In the genomic region with DNA sequence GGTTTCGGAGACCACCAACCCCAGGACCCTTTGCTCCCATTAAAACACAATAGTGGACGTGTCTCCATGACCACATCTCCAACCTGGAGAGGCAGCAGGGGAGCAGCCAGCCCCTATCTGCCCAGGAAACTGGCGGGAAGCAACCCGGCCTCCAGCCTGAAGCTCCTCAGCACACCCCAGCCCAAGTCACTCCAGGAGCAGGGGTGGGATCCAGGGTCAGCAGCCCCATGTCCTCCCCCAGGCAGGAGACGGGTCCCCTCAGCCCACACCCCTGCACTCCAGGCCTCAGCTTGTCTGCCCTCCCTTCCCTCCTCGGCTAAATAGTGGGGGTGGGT, we compare ENCODE assay signal across 10 cellular contexts. TPM values are rescaled to one million over a fixed set of nuclear protein-coding genes. Genes with fewer than 3 reads are reported as not detected.
A peak's percentile ranks its signal among the peaks of the same experiment; 100 is the strongest.
DNase-seq lines count a peak whose midpoint lies in the region; ATAC-seq and TF ChIP-seq lines count a peak whose summit lies in the region.
"Had no signal": no experiment of that assay in that cellular context is flagged by ENCODE, and none has a peak within 500 bp of the region (broad histone marks: within the 10 kb centered on the region; RNA-seq: fewer than 3 reads in every experiment).

No MANE protein-coding gene starts in this region.

- H3K27ac ChIP-seq in OCI-LY7 (ENCODE audit: low read depth, low read length, poor library complexity, severe bottlenecking) (peak overlapping the region; percentile 45), epithelial cell of prostate (peak overlapping the region; percentile 90), skin epidermis (peak overlapping the region in 18 of 21 experiments; percentile 7 to 93 (median 75))
- H3K27ac ChIP-seq: right atrium auricular region had no signal

- no peaks in the 10 kb centered on the region for H3K79me2 ChIP-seq in OCI-LY7 (ENCODE audit: insufficient read depth, low read depth, low read length)

- POLR2A ChIA-PET in OCI-LY7 (lab: Charles Lee) = no interaction called here

- ATAC-seq in left cardiac atrium (no peak), GM19397 (IDR thresholded peaks at IDR 0.05; ENCODE audit: unreplicated experiment) (no peak), HG03469 (IDR thresholded peaks at IDR 0.05; ENCODE audit: unreplicated experiment) (no peak)

- peaks cover 47% of the 10 kb centered on the region for H3K4me1 ChIP-seq in OCI-LY7 (ENCODE audit: insufficient read depth, low read length, poor library complexity, severe bottlenecking)

- DNase-seq in GM19238 (ENCODE audit: insufficient read length, low spot score) (peak; percentile 47), OCI-LY7 (ENCODE audit: low spot score) (no peak), epithelial cell of prostate (ENCODE audit: low read depth, low spot score) (no peak), SKM-1 (lab: John Stamatoyannopoulos, UW; ENCODE audit: unreplicated experiment) (no peak), left cardiac atrium (no peak)

- BruUV-seq in OCI-LY7 (replicated peaks; lab: Mats Ljungman, UMichigan) = no TSS peak

- CTCF ChIA-PET in OCI-LY7 (lab: Charles Lee; ENCODE audit: unreplicated experiment) = interaction anchor here (1.0 kb wide), 1 partner anchor 9 kb away, joined by 3 read pairs; no protein-coding TSS in a partner anchor

- no peaks in the 10 kb centered on the region for H3K9me3 ChIP-seq in OCI-LY7 (ENCODE audit: low read length)
- H3K9me3 ChIP-seq: right atrium auricular region had no signal

- peak overlapping the region; percentile 86 for H3K4me2 ChIP-seq in OCI-LY7 (ENCODE audit: low read length)

- H3K36me3 ChIP-seq in OCI-LY7 (ENCODE audit: insufficient read depth, low read length) = no peaks in the 10 kb centered on the region

- intact Hi-C loops in OCI-LY7 (cut with micrococcal nuclease; ENCODE audit: unreplicated experiment) (loop anchor here (5.0 kb wide), 1 partner anchor 134 kb away; no protein-coding TSS in a partner anchor), left cardiac atrium (cut with DNase I) (no loop called here)

- H3K4me3 ChIP-seq in OCI-LY7 (ENCODE audit: low read depth, low read length, poor library complexity, severe bottlenecking) (peak overlapping the region; percentile 66), skin epidermis (peak overlapping the region; percentile 22 to 52 (median 43))

- H2AFZ ChIP-seq in OCI-LY7 (ENCODE audit: low read length) = peak overlapping the region; percentile 34; the same call in 1 of the 2 replicates

- H3K9me2 ChIP-seq in OCI-LY7 (ENCODE audit: insufficient read depth, low read length) = no peaks in the 10 kb centered on the region

- no peak for TF ChIP-seq CTCF in OCI-LY7 (conservative IDR thresholded peaks at IDR 0.05; ENCODE audit: low read length)

- H4K20me1 ChIP-seq in OCI-LY7 (ENCODE audit: insufficient read depth, low read length) = no peaks in the 10 kb centered on the region

RNA-seq across cellular contexts. Expression of a gene that starts 0.6 kb away (rescaled TPM):
- 7.5 and 10.0 TPM in 2 replicates for total RNA-seq in OCI-LY7 (2014; rRNA removed; shearing (Covaris generic))
- total RNA-seq in OCI-LY7 (2022) = 16.3 and 17.6 TPM in 2 replicates
- 1 to 10 TPM; 2.3 to 3.8 TPM for total RNA-seq in left cardiac atrium

RNA-seq across cellular contexts. Expression of a gene that starts 32.6 kb away (rescaled TPM):
- total RNA-seq in OCI-LY7 (2014; rRNA removed; shearing (Covaris generic)) = 37.8 and 40.5 TPM in 2 replicates
- total RNA-seq in OCI-LY7 (2022) = 53.0 and 56.1 TPM in 2 replicates
- 10 to 100 TPM; 33.6 to 36.6 TPM for total RNA-seq in left cardiac atrium

RNA-seq across cellular contexts. Expression of a gene that starts 32.6 kb away (rescaled TPM):
- 64.7 and 95.0 TPM in 2 replicates for total RNA-seq in OCI-LY7 (2014; rRNA removed; shearing (Covaris generic))
- total RNA-seq in OCI-LY7 (2022) (60.6 and 68.8 TPM in 2 replicates), left cardiac atrium (10 to 100 TPM; 34.3 to 44.6 TPM)

RNA-seq across cellular contexts. Expression of a gene that starts 38.4 kb away (rescaled TPM):
- not detected in 2 replicates for total RNA-seq in OCI-LY7 (2014; rRNA removed; shearing (Covaris generic))
- total RNA-seq in OCI-LY7 (2022) = not detected in 2 replicates
- 1 to 10 TPM; 1.3 TPM for total RNA-seq in left cardiac atrium
- total RNA-seq: temporal lobe had no signal

RNA-seq across cellular contexts. Expression of a gene that starts 46.0 kb away (rescaled TPM):
- not detected in 2 replicates for total RNA-seq in OCI-LY7 (2014; rRNA removed; shearing (Covaris generic))
- not detected in 2 replicates for total RNA-seq in OCI-LY7 (2022)
- total RNA-seq in left cardiac atrium = not detected
- total RNA-seq: right atrium auricular region, temporal lobe had no signal
